Comparison of ENCODE assay signal across 8 cellular contexts in genomic region chr2:196112408-196113039, GRCh38. TPM values are rescaled to one million over a fixed set of nuclear protein-coding genes. Genes with fewer than 3 reads are reported as not detected.
A peak's percentile ranks its signal among the peaks of the same experiment; 100 is the strongest.
DNase-seq lines count a peak whose midpoint lies in the region; ATAC-seq and TF ChIP-seq lines count a peak whose summit lies in the region.

No MANE protein-coding gene starts in this region.

- H3K36me3 Mint-ChIP-seq in nephron progenitor cell (ENCODE audit: low read depth) = no peaks in the 10 kb centered on the region

- intact Hi-C loops in lower lobe of right lung (cut with DNase I) = no loop called here

- H3K27me3 Mint-ChIP-seq in nephron progenitor cell (ENCODE audit: low read depth, poor library complexity) = no peaks in the 10 kb centered on the region

- DNase-seq in Ammon's horn (ENCODE audit: low spot score) = peak; percentile 20
- peak; percentile 8 for DNase-seq in LoVo (ENCODE audit: low spot score)
- no peak for DNase-seq in coronary artery (ENCODE audit: low spot score)
- DNase-seq in nephron progenitor cell = peak; percentile 17
- no peak for DNase-seq in lower lobe of right lung
- DNase-seq in GM10248 (ENCODE audit: extremely low spot score) = no peak

- POLR2A ChIA-PET in GM10248 (lab: Yijun Ruan, JAX) = no interaction called here

- H3K4me1 ChIP-seq in lower lobe of right lung = peaks cover 14% of the 10 kb centered on the region

- H3K4me3 ChIP-seq in coronary artery (no peak overlapping the region), lower lobe of right lung (no peak overlapping the region)

- no peak for TF ChIP-seq CTCF in coronary artery (IDR thresholded peaks at IDR 0.05)
- no peak for TF ChIP-seq CTCF in nephron progenitor cell (IDR thresholded peaks at IDR 0.05)
- TF ChIP-seq CTCF in lower lobe of right lung (IDR thresholded peaks at IDR 0.05) = no peak
- no peak for TF ChIP-seq CTCF in GM10248 (IDR thresholded peaks at IDR 0.05; ENCODE audit: control extremely low read depth, extremely low read depth, low read depth, missing control alignments)

- no peak for ATAC-seq in HG03342 (IDR thresholded peaks at IDR 0.05; ENCODE audit: unreplicated experiment)
- no peak for ATAC-seq in lower lobe of right lung
- no peak for ATAC-seq in GM21723 (IDR thresholded peaks at IDR 0.05; ENCODE audit: unreplicated experiment)

- peak overlapping the region; percentile 93 for H3K27ac Mint-ChIP-seq in nephron progenitor cell

- H3K36me3 ChIP-seq in lower lobe of right lung = no peaks in the 10 kb centered on the region

- H3K9me3 ChIP-seq in lower lobe of right lung = no peaks in the 10 kb centered on the region

- CTCF ChIA-PET in GM10248 (lab: Yijun Ruan, JAX) = interaction anchor here (0.7 to 1.8 kb wide), 5 partner anchors 9 to 36 kb away, joined by 3 to 6 read pairs (median 3); no protein-coding TSS in a partner anchor

- H3K9me3 Mint-ChIP-seq in nephron progenitor cell = no peaks in the 10 kb centered on the region

- peak overlapping the region; percentile 25 to 56 for H3K27ac ChIP-seq in coronary artery
- no peak overlapping the region for H3K27ac ChIP-seq in lower lobe of right lung

- no peak overlapping the region for H3K4me3 Mint-ChIP-seq in nephron progenitor cell

- no peaks in the 10 kb centered on the region for H3K27me3 ChIP-seq in lower lobe of right lung (ENCODE audit: low read depth)

- peaks cover 33% of the 10 kb centered on the region for H3K4me1 Mint-ChIP-seq in nephron progenitor cell

RNA-seq across cellular contexts. Expression of gene DNAH7, which starts 43.9 kb away (rescaled TPM):
- total RNA-seq in lower lobe of right lung = 9.2 TPM

RNA-seq across cellular contexts. Expression of gene STK17B, which starts 58.9 kb away (rescaled TPM):
- total RNA-seq in lower lobe of right lung = 54.0 TPM

Comparison
In these comparisons a context has a peak if more than half of its experiments do, and no peak if none do; other contexts are left out.
1. DNase-seq: peak in Ammon's horn (single experiment), LoVo (single experiment) and nephron progenitor cell (single experiment); none in coronary artery (single experiment), lower lobe of right lung (single experiment) and GM10248 (single experiment).